ENCODE assay signal across 27 cellular contexts in the genomic region with DNA sequence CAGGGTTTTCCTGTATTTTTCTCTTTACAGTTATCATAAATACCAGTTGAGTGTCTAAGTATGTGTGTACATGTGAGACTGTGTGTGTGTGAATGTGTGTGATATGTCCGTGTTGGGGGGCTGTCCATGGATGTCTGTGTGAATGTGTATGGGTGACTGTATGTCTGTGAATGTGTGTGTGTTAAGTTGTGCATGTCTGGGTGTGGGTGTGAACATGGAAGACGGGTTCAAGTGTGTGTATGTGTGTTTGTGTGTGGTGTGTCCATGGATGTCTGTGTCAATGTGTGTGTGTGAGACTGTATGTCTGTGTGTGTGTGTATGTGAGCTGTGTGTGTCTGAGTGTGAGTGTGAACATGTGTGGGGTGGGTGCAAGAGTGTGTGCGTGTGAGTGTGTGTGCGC.
"Had no signal": no experiment of that assay in that cellular context is flagged by ENCODE, and none has a peak within 500 bp of the region (broad histone marks: within the 10 kb centered on the region; RNA-seq: fewer than 3 reads in every experiment).

No MANE protein-coding gene starts in this region.

- H3K9me3 Mint-ChIP-seq: activated CD8-positive, alpha-beta T cell treated with anti-CD3 and anti-CD28 coated beads for 36 hours; activated T-cell treated with anti-CD3 and anti-CD28 coated beads, Interleukin-2, amount 50 U/mL, for 4 hours; activated T-helper 17 cell treated with anti-CD3 and anti-CD28 coated beads, Interleukin-2, amount 50 U/mL, for 72 hours; immature natural killer cell; natural killer cell; neural progenitor cell; type B pancreatic cell had no signal

- H3K4me1 Mint-ChIP-seq: activated T-helper 17 cell treated with anti-CD3 and anti-CD28 coated beads, Interleukin-2, amount 50 U/mL, for 72 hours; immature natural killer cell; natural killer cell had no signal

- H3K27me3 Mint-ChIP-seq: activated CD8-positive, alpha-beta T cell treated with anti-CD3 and anti-CD28 coated beads for 36 hours; activated T-helper 17 cell treated with anti-CD3 and anti-CD28 coated beads, Interleukin-2, amount 50 U/mL, for 72 hours; brain; type B pancreatic cell had no signal

- H3K4me2 ChIP-seq: neural progenitor cell had no signal

- H3K9me3 ChIP-seq: right atrium auricular region, testis, vagina had no signal

- ATAC-seq: activated CD8-positive, alpha-beta T cell treated with anti-CD3 and anti-CD28 coated beads for 36 hours; activated naive CD4-positive, alpha-beta T cell treated with anti-CD3 and anti-CD28 coated beads, Interleukin-2, amount 50 U/mL, for 72 hours; activated T-cell treated with anti-CD3 and anti-CD28 coated beads, Interleukin-2, amount 50 U/mL, for 4 hours; activated T-helper 17 cell treated with anti-CD3 and anti-CD28 coated beads, Interleukin-2, amount 50 U/mL, for 72 hours; left colon; natural killer cell; stimulated activated naive CD8-positive, alpha-beta T cell treated with anti-CD3 and anti-CD28 coated beads, Interleukin-15, Interleukin-2, amounts not matched to agents 100 U/mL and 50 U/mL, for 24 hours; WTC11 had no signal

- H2AFZ ChIP-seq: neural progenitor cell had no signal

- H3K36me3 Mint-ChIP-seq: activated naive CD4-positive, alpha-beta T cell treated with anti-CD3 and anti-CD28 coated beads, Interleukin-2, amount 50 U/mL, for 72 hours; natural killer cell had no signal

- FAIRE-seq: endothelial cell of umbilical vein, kidney had no signal

- H3K27me3 ChIP-seq: neural progenitor cell, right atrium auricular region, testis, vagina had no signal

- H3K4me3 ChIP-seq: neural progenitor cell, right atrium auricular region, testis, vagina had no signal

- H3K27ac ChIP-seq: neural progenitor cell, right atrium auricular region, testis, vagina had no signal

- H3K36me3 ChIP-seq: neural progenitor cell, right atrium auricular region, vagina had no signal

- H3K27ac Mint-ChIP-seq: activated CD8-positive, alpha-beta T cell treated with anti-CD3 and anti-CD28 coated beads for 36 hours; activated naive CD4-positive, alpha-beta T cell treated with anti-CD3 and anti-CD28 coated beads, Interleukin-2, amount 50 U/mL, for 72 hours; activated T-helper 17 cell treated with anti-CD3 and anti-CD28 coated beads, Interleukin-2, amount 50 U/mL, for 72 hours; immature natural killer cell; natural killer cell; type B pancreatic cell had no signal

- DNase-seq: activated CD4-positive, alpha-beta T cell treated with anti-CD3 and anti-CD28 coated beads, Interleukin-2, amount 50 U/mL, for 1 hour; activated CD8-positive, alpha-beta T cell treated with anti-CD3 and anti-CD28 coated beads for 36 hours; activated naive CD4-positive, alpha-beta T cell; activated T-cell treated with anti-CD3 and anti-CD28 coated beads, Interleukin-2, amount 50 U/mL, for 4 hours; cortex of kidney; head of caudate nucleus; hypothalamus; immature natural killer cell; kidney; left colon; midbrain; natural killer cell; occipital lobe; stimulated activated CD4-positive, alpha-beta T cell treated with anti-CD3 and anti-CD28 coated beads, Interleukin-12 subunit alpha, Interleukin-12 subunit beta, amount 100 ng/mL, for 4 hours; stimulated activated CD4-positive, alpha-beta T cell treated with anti-CD3 and anti-CD28 coated beads, Interleukin-4, amount 100 ng/mL, for 1 hour; stimulated activated naive CD8-positive, alpha-beta T cell treated with anti-CD3 and anti-CD28 coated beads, Interleukin-15, Interleukin-2, amounts not matched to agents 100 U/mL and 50 U/mL, for 24 hours; T-helper 2 cell; testis had no signal

- H3K9ac ChIP-seq: neural progenitor cell had no signal

- H3K4me3 Mint-ChIP-seq: activated CD8-positive, alpha-beta T cell treated with anti-CD3 and anti-CD28 coated beads for 36 hours; activated T-cell treated with anti-CD3 and anti-CD28 coated beads, Interleukin-2, amount 50 U/mL, for 4 hours; activated T-helper 17 cell treated with anti-CD3 and anti-CD28 coated beads, Interleukin-2, amount 50 U/mL, for 72 hours; immature natural killer cell; natural killer cell; neural progenitor cell; type B pancreatic cell; WTC11 had no signal
